In the genomic region with DNA sequence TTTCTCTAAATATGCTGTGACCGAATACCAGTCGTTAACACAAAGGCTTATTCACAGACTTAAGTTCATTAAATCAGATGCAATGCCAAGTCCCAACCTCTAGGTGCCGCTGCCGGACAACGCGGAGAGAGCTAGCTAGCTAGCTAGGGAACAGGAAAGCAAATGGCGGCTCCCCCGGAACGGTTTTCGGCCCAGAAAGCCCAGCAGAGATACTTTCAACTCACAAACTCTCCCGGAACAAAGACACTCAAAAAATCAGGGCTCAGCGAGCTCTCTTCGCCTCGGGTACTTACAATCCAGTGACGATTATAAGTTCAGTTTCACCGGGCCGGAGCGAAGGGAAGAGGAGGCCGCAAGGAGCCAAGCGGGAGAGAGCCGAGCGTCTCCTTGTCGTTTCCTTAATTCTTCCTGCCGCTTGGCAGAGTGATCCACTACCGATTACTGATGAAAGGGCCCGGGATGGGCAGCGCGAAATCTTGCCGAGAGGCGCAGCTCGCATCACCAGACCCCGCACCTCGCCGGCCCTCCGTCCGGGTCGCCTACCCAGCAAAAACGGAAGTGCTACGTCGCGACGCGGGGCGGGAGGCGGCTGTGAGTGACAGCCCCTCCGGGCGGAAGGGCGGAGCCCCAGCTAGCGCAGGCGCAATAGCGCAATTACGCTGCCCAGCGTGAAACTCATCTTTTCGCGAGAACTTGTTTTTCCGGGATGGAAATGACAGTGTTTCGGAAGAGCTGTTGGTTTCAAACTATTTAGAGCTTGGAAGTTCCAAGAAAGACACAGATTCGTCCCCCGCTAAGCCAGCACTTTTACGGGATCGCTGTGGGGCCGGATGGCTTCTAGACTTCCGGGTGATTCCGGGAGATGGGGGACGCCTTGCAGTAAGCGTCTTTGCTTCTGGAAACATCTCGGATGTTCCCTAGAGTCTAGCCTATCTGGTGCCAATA, we compare ENCODE assay signal across 8 cellular contexts. TPM values are rescaled to one million over a fixed set of nuclear protein-coding genes. Genes with fewer than 3 reads are reported as not detected.
A peak's percentile ranks its signal among the peaks of the same experiment; 100 is the strongest.
DNase-seq lines count a peak whose midpoint lies in the region; ATAC-seq and TF ChIP-seq lines count a peak whose summit lies in the region.

A gene with protein sequence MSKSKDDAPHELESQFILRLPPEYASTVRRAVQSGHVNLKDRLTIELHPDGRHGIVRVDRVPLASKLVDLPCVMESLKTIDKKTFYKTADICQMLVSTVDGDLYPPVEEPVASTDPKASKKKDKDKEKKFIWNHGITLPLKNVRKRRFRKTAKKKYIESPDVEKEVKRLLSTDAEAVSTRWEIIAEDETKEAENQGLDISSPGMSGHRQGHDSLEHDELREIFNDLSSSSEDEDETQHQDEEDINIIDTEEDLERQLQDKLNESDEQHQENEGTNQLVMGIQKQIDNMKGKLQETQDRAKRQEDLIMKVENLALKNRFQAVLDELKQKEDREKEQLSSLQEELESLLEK (minus strand): TSS at position 560 of the 945 bp plus-strand sequence. CDS start 740 bp downstream, outside the sequence.

- TSS peak; percentile 68 for BruUV-seq in Caco-2 (replicated peaks; lab: Mats Ljungman, UMichigan)

- H3K4me3 Mint-ChIP-seq in Caco-2 (ENCODE audit: unreplicated experiment) (peak within 1 kb of the TSS; percentile 96), memory B cell (peak within 1 kb of the TSS; percentile 98)
- H3K4me3 Mint-ChIP-seq in effector memory CD8-positive, alpha-beta T cell, result peak within 1 kb of the TSS; percentile 97 to 99

- H3K36me3 Mint-ChIP-seq in Caco-2 (ENCODE audit: insufficient read depth, unreplicated experiment) (peaks cover 55% of the 10 kb centered on the region), memory B cell (peaks cover 25% of the 10 kb centered on the region)
- peaks cover 48% of the 10 kb centered on the region for H3K36me3 Mint-ChIP-seq in effector memory CD8-positive, alpha-beta T cell (ENCODE audit: insufficient read depth)

- H3K9me3 ChIP-seq in Caco-2, result peaks cover 22% of the 10 kb centered on the region

- POLR2A ChIA-PET in Caco-2 (lab: Charles Lee), result interaction anchor here (0.6 to 1.7 kb wide), 11 partner anchors 10 to 675 kb away, joined by 3 to 13 read pairs (median 4); partner anchors contain the start of genes DIAPH1, PCDHB14, PCDHGA1 and PCDHGA10
- POLR2A ChIA-PET in activated CD8-positive, alpha-beta memory T cell treated with anti-CD3 and anti-CD28 coated beads for 36 hours (lab: Charles Lee), result interaction anchor here (0.6 to 1.6 kb wide), 5 partner anchors 9 to 248 kb away, joined by 3 to 8 read pairs (median 4); partner anchors contain the start of gene PCDHGA1

- CTCF ChIA-PET in Caco-2 (lab: Charles Lee), result interaction anchor here (0.9 to 1.6 kb wide), 10 partner anchors 10 to 272 kb away, joined by 3 to 13 read pairs (median 4); partner anchors contain the start of genes PCDHB14, PCDHGA1, PCDHGA3 and PCDHGB3
- CTCF ChIA-PET in activated CD8-positive, alpha-beta memory T cell treated with anti-CD3 and anti-CD28 coated beads for 36 hours (lab: Charles Lee), result interaction anchor here (1.1 to 1.7 kb wide), 10 partner anchors 8 to 243 kb away, joined by 3 to 6 read pairs (median 4); partner anchors contain the start of genes PCDHB9, PCDHGA1, PCDHGA10 and PCDHGA3

- peak; percentile 87 to 93 for TF ChIP-seq CTCF in Caco-2 (IDR thresholded peaks at IDR 0.05; ENCODE audit: insufficient read depth in 1 of 2, low read depth in 1 of 2, low read length in 1 of 2, severe bottlenecking in 1 of 2, unreplicated experiment in 1 of 2)
- TF ChIP-seq CTCF in GM20000 (IDR thresholded peaks at IDR 0.05; ENCODE audit: extremely low read depth, missing control alignments), result peak; percentile 91

- H3K27me3 Mint-ChIP-seq in Caco-2 (ENCODE audit: insufficient read depth, unreplicated experiment) (no peaks in the 10 kb centered on the region), memory B cell (peaks cover 2% of the 10 kb centered on the region)
- H3K27me3 Mint-ChIP-seq in effector memory CD8-positive, alpha-beta T cell, result peaks cover 0 to 5% of the 10 kb centered on the region in 2 donors

- H3K27ac Mint-ChIP-seq in Caco-2 (ENCODE audit: unreplicated experiment) (peak within 1 kb of the TSS; percentile 100), memory B cell (peak within 1 kb of the TSS; percentile 100)
- peak within 1 kb of the TSS; percentile 100 for H3K27ac Mint-ChIP-seq in effector memory CD8-positive, alpha-beta T cell

- H3K4me3 ChIP-seq in Caco-2 (ENCODE audit: low read depth, low read length), result peak within 1 kb of the TSS; percentile 95

- peak; percentile 89 for ATAC-seq in effector memory CD8-positive, alpha-beta T cell (replicated peaks)
- peak; percentile 88 for ATAC-seq in memory B cell (ENCODE audit: low read depth)

- H3K9me3 Mint-ChIP-seq in Caco-2 (ENCODE audit: unreplicated experiment) (peaks cover 27% of the 10 kb centered on the region), memory B cell (peaks cover 14% of the 10 kb centered on the region)
- peaks cover 13 to 24% of the 10 kb centered on the region in 2 donors for H3K9me3 Mint-ChIP-seq in effector memory CD8-positive, alpha-beta T cell

- DNase-seq in Caco-2 (peak; percentile 94 to 95), GM20000 (ENCODE audit: low spot score) (peak; percentile 93), HT1080 (ENCODE audit: low read depth) (peak; percentile 78), NOMO-1 (lab: John Stamatoyannopoulos, UW; ENCODE audit: unreplicated experiment in 2 of 2) (peak; percentile 86 to 90), memory B cell (ENCODE audit: low spot score in 2 of 2) (peak; percentile 92 to 94)
- peak; percentile 89 to 93 (median 91) for DNase-seq in effector memory CD8-positive, alpha-beta T cell
- peak; percentile 81 for DNase-seq in stimulated activated CD8-positive, alpha-beta memory T cell treated with anti-CD3 and anti-CD28 coated beads, Interleukin-12 subunit alpha, Interleukin-12 subunit beta, amount 100 ng/mL, for 24 hours (ENCODE audit: extremely low read depth)

- H3K4me1 ChIP-seq in Caco-2, result peaks cover 5% of the 10 kb centered on the region; the same call in 1 of the 2 replicates

- H3K4me1 Mint-ChIP-seq in Caco-2 (ENCODE audit: low read depth, unreplicated experiment) (peaks cover 6% of the 10 kb centered on the region), memory B cell (peaks cover 12% of the 10 kb centered on the region)
- peaks cover 15 to 30% of the 10 kb centered on the region in 2 donors for H3K4me1 Mint-ChIP-seq in effector memory CD8-positive, alpha-beta T cell (ENCODE audit: low read depth in 2 of 2)

- intact Hi-C loops in Caco-2 (cut with micrococcal nuclease; ENCODE audit: unreplicated experiment), result loop anchor here (1.0 to 5.0 kb wide), 2 partner anchors 92 to 204 kb away; partner anchors contain the start of gene PCDHGA10

- peaks cover 6% of the 10 kb centered on the region; the same call in 1 of the 2 replicates for H3K36me3 ChIP-seq in Caco-2 (ENCODE audit: control insufficient read depth, insufficient read depth, low read length)

- H3K27me3 ChIP-seq in Caco-2 (replicated peaks; ENCODE audit: control insufficient read depth, insufficient read depth, low read length), result no peaks in the 10 kb centered on the region

RNA-seq across cellular contexts. Expression of the gene that starts here (rescaled TPM):
- 77.2 and 78.7 TPM in 2 replicates for total RNA-seq in Caco-2 (2022)
- total RNA-seq in HT1080 (2014; rRNA removed; shearing (Covaris generic)), result 42.6 and 48.1 TPM in 2 replicates
- 40.5 and 50.9 TPM in 2 replicates for polyA plus RNA-seq in HT1080 (2015; cell fraction: cytosol; rRNA removed)
- polyA plus RNA-seq in HT1080 (2015; cell fraction: nucleus; rRNA removed), result 62.5 and 63.9 TPM in 2 replicates
- total RNA-seq in activated CD8-positive, alpha-beta memory T cell treated with anti-CD3 and anti-CD28 coated beads for 36 hours, result 10 to 100 TPM; 57.1 to 58.0 TPM

Comparison
In these comparisons a context has a peak if more than half of its experiments do, and no peak if none do; other contexts are left out.
1. Peak in every context shown above with its lines: DNase-seq, ATAC-seq and H3K4me3 ChIP-seq.